In the genomic region with DNA sequence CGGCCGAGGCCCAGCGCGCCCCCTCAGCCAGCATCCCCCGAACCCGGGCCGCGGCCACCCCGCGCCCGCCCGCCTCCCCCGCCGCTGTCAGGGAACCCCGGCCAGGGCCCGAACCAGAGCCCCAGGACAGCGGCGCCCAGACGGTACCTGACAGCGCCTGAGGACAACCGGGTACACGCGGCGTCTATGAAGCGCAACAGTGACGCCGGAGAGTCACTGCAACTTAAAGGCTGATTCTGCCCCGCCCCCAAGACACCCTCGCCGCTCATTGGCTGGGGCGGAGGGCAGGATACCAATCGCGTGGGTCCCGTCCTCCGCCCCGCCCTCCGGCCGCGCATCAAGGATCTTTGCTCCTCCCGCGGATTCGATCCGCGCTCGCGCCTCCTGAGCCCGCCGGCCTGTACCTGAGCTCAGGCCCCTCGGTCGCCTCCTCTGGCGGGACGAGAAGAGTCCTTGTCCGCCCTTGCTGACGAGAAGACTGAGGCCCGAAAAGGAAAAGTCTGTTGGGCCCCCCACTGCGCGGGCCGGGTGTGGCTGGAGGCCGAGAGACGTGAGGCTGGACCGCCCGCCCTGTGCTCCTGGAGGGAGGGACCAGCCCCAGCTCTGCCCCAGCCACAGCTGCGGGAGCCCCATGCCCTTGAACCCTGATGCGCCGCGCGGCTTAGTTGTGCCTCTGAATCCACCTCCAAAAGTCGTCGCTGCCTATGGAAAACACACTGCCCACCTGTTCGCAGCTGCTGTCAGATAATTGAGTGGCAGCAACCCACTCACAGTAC, we compare ENCODE assay signal across 8 cellular contexts. TPM values are rescaled to one million over a fixed set of nuclear protein-coding genes. Genes with fewer than 3 reads are reported as not detected.
DNase-seq lines count a peak whose midpoint lies in the region; ATAC-seq and TF ChIP-seq lines count a peak whose summit lies in the region.

A gene (minus strand): TSS at position 198 of the 776 bp plus-strand sequence. CDS start 6,752 bp downstream, outside the sequence.

- H3K36me3 Mint-ChIP-seq in HFFc6 (ENCODE audit: low read depth), result no peaks in the 10 kb centered on the region

- H3K27ac Mint-ChIP-seq in HFFc6, result peak within 1 kb of the TSS; percentile 85

- peaks cover 40% of the 10 kb centered on the region for H3K4me1 Mint-ChIP-seq in HFFc6 (ENCODE audit: low read depth)

- H3K9me3 ChIP-seq in gastroesophageal sphincter (no peaks in the 10 kb centered on the region), neutrophil (no peaks in the 10 kb centered on the region)

- H3K36me3 ChIP-seq in gastroesophageal sphincter (no peaks in the 10 kb centered on the region), neutrophil (no peaks in the 10 kb centered on the region)

- peaks cover 17% of the 10 kb centered on the region for H3K27me3 Mint-ChIP-seq in HFFc6 (ENCODE audit: insufficient read depth)

- TF ChIP-seq CTCF in HFFc6 (IDR thresholded peaks at IDR 0.05) (no peak; the same call in 1 of the 2 replicates), gastroesophageal sphincter (IDR thresholded peaks at IDR 0.05) (no peak), neutrophil (IDR thresholded peaks at IDR 0.05) (peak; percentile 53), subcutaneous adipose tissue (IDR thresholded peaks at IDR 0.05; ENCODE audit: low read depth) (no peak)

- H3K27ac ChIP-seq in gastroesophageal sphincter, result peak within 1 kb of the TSS; percentile 95 to 100 (median 97)
- peak within 1 kb of the TSS; percentile 78 for H3K27ac ChIP-seq in neutrophil

- WGBS in gastroesophageal sphincter (ENCODE audit: low coverage in 1 of 2), 2 donors, result 0 to 5% methylated on average over 3 to 11 of the region's 70 CpGs

- no peak for TF ChIP-seq EP300 in gastroesophageal sphincter (IDR thresholded peaks at IDR 0.05)

- ATAC-seq in SK-N-SH treated with all-trans-retinoic acid at 6 μM for 48 hours (peak; percentile 94), gastroesophageal sphincter (peak; percentile 98)

- peak within 1 kb of the TSS; percentile 95 for H3K4me3 Mint-ChIP-seq in HFFc6

- peak; percentile 89 for DNase-seq in GM04504 (ENCODE audit: low read depth)
- peak; percentile 92 for DNase-seq in HFFc6
- DNase-seq in NCI-H1048 (lab: John Stamatoyannopoulos, UW), result peak; percentile 94
- peak; percentile 98 for DNase-seq in activated naive CD4-positive, alpha-beta T cell treated with anti-CD3 and anti-CD28 coated beads, Interleukin-2, amount 50 U/mL, for 16 hours

- no peaks in the 10 kb centered on the region for H3K27me3 ChIP-seq in gastroesophageal sphincter
- H3K27me3 ChIP-seq in neutrophil, result peaks cover 48% of the 10 kb centered on the region

- peak; percentile 98 to 99 for TF ChIP-seq POLR2A in gastroesophageal sphincter (IDR thresholded peaks at IDR 0.05)

- no peaks in the 10 kb centered on the region for H3K9me3 Mint-ChIP-seq in HFFc6

- H3K4me1 ChIP-seq in gastroesophageal sphincter, result peaks cover 4 to 49% (median 12%) of the 10 kb centered on the region in 3 donors
- H3K4me1 ChIP-seq in neutrophil (ENCODE audit: control insufficient read depth in 1 of 2, insufficient read depth in 1 of 2, low read depth in 1 of 2, low read length in 1 of 2), result peaks cover 13 to 18% of the 10 kb centered on the region in 2 experiments

- H3K4me3 ChIP-seq in gastroesophageal sphincter, result peak within 1 kb of the TSS; percentile 94 to 100
- H3K4me3 ChIP-seq in neutrophil (ENCODE audit: low read depth in 1 of 2, low read length in 1 of 2), result peak within 1 kb of the TSS; percentile 68 to 79

TF ChIP-seq in SK-N-SH treated with all-trans-retinoic acid at 6 μM for 48 hours, 23 proteins besides CTCF, POLR2A, EP300 and RAD21:
- TF ChIP-seq OSR1 (CRISPR knock-in tag; IDR thresholded peaks at IDR 0.05), result no peak
- TF ChIP-seq, protein P1, sequence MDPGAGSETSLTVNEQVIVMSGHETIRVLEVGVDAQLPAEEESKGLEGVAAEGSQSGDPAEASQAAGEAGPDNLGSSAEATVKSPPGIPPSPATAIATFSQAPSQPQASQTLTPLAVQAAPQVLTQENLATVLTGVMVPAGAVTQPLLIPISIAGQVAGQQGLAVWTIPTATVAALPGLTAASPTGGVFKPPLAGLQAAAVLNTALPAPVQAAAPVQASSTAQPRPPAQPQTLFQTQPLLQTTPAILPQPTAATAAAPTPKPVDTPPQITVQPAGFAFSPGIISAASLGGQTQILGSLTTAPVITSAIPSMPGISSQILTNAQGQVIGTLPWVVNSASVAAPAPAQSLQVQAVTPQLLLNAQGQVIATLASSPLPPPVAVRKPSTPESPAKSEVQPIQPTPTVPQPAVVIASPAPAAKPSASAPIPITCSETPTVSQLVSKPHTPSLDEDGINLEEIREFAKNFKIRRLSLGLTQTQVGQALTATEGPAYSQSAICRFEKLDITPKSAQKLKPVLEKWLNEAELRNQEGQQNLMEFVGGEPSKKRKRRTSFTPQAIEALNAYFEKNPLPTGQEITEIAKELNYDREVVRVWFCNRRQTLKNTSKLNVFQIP (CRISPR knock-in tag; IDR thresholded peaks at IDR 0.05; ENCODE audit: borderline replicate concordance, low read depth), result no peak
- no peak for TF ChIP-seq PPARA (CRISPR knock-in tag; IDR thresholded peaks at IDR 0.05; ENCODE audit: borderline replicate concordance)
- TF ChIP-seq, protein P2, sequence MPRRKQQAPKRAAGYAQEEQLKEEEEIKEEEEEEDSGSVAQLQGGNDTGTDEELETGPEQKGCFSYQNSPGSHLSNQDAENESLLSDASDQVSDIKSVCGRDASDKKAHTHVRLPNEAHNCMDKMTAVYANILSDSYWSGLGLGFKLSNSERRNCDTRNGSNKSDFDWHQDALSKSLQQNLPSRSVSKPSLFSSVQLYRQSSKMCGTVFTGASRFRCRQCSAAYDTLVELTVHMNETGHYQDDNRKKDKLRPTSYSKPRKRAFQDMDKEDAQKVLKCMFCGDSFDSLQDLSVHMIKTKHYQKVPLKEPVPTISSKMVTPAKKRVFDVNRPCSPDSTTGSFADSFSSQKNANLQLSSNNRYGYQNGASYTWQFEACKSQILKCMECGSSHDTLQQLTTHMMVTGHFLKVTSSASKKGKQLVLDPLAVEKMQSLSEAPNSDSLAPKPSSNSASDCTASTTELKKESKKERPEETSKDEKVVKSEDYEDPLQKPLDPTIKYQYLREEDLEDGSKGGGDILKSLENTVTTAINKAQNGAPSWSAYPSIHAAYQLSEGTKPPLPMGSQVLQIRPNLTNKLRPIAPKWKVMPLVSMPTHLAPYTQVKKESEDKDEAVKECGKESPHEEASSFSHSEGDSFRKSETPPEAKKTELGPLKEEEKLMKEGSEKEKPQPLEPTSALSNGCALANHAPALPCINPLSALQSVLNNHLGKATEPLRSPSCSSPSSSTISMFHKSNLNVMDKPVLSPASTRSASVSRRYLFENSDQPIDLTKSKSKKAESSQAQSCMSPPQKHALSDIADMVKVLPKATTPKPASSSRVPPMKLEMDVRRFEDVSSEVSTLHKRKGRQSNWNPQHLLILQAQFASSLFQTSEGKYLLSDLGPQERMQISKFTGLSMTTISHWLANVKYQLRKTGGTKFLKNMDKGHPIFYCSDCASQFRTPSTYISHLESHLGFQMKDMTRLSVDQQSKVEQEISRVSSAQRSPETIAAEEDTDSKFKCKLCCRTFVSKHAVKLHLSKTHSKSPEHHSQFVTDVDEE (CRISPR knock-in tag; IDR thresholded peaks at IDR 0.05), result no peak
- no peak for TF ChIP-seq ZFP3 (CRISPR knock-in tag; IDR thresholded peaks at IDR 0.05)
- TF ChIP-seq, protein P3, sequence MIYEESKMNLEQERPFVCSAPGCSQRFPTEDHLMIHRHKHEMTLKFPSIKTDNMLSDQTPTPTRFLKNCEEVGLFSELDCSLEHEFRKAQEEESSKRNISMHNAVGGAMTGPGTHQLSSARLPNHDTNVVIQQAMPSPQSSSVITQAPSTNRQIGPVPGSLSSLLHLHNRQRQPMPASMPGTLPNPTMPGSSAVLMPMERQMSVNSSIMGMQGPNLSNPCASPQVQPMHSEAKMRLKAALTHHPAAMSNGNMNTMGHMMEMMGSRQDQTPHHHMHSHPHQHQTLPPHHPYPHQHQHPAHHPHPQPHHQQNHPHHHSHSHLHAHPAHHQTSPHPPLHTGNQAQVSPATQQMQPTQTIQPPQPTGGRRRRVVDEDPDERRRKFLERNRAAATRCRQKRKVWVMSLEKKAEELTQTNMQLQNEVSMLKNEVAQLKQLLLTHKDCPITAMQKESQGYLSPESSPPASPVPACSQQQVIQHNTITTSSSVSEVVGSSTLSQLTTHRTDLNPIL (CRISPR knock-in tag; IDR thresholded peaks at IDR 0.05; ENCODE audit: low read depth), result no peak
- TF ChIP-seq ZNF70 (CRISPR knock-in tag; IDR thresholded peaks at IDR 0.05), result no peak
- TF ChIP-seq CSDC2 (CRISPR knock-in tag; IDR thresholded peaks at IDR 0.05), result no peak
- no peak for TF ChIP-seq ZFP30 (CRISPR knock-in tag; IDR thresholded peaks at IDR 0.05)

RNA-seq across cellular contexts. Expression of the gene that starts here (rescaled TPM):
- total RNA-seq in HFFc6 (2021; fragmentation: NEBNext Ultra II Directional; extraction: Animal tissue kit (Norgen Biotek cat#: 25700)), result 100 to 1,000 TPM; 126 to 158 (median 137) TPM
- 100 to 1,000 TPM; 139 to 205 (median 168) TPM for total RNA-seq in gastroesophageal sphincter
- total RNA-seq in subcutaneous adipose tissue, result 10 to 100 TPM; 46.5 to 96.4 (median 93.1) TPM

Comparison
In these comparisons a context has a peak if more than half of its experiments do, and no peak if none do; other contexts are left out.
1. Peak in every context shown above with its lines: DNase-seq, ATAC-seq, H3K4me3 ChIP-seq and H3K27ac ChIP-seq.